Comparison of ENCODE assay signal across 10 cellular contexts in genomic region chr5:119398713-119399492, GRCh38. TPM values are rescaled to one million over a fixed set of nuclear protein-coding genes. Genes with fewer than 3 reads are reported as not detected.
DNase-seq lines count a peak whose midpoint lies in the region; ATAC-seq and TF ChIP-seq lines count a peak whose summit lies in the region.
"Had no signal": no experiment of that assay in that cellular context is flagged by ENCODE, and none has a peak within 500 bp of the region (broad histone marks: within the 10 kb centered on the region; RNA-seq: fewer than 3 reads in every experiment).

No MANE protein-coding gene starts in this region.

- H3K4me3 ChIP-seq in lung (no peak overlapping the region), upper lobe of left lung (no peak overlapping the region)
- H3K4me3 ChIP-seq: sigmoid colon had no signal

- no peak for ATAC-seq in lung (ENCODE audit: insufficient read depth, low FRiP score)
- peak; percentile 37 to 50 for ATAC-seq in upper lobe of left lung (ENCODE audit: low FRiP score in 2 of 2)
- ATAC-seq in HG03457 (IDR thresholded peaks at IDR 0.05; ENCODE audit: unreplicated experiment): no peak
- ATAC-seq in GM19035 (IDR thresholded peaks at IDR 0.05; ENCODE audit: unreplicated experiment): no peak
- ATAC-seq: activated CD8-positive, alpha-beta memory T cell treated with anti-CD3 and anti-CD28 coated beads, Interleukin-2, amount 10 ng/mL, durations not matched to agents 7 days and 5 days had no signal

- H3K9me3 Mint-ChIP-seq in activated T-cell treated with anti-CD3 and anti-CD28 coated beads, Interleukin-2, amount 50 U/mL, for 24 hours: peaks cover 2% of the 10 kb centered on the region

- H3K27ac ChIP-seq in lung (ENCODE audit: low read depth in 1 of 2, low read length in 1 of 2): peak overlapping the region in 1 of 2 donors; percentile 49
- H3K27ac ChIP-seq in upper lobe of left lung: no peak overlapping the region

- H3K36me3 Mint-ChIP-seq in activated T-cell treated with anti-CD3 and anti-CD28 coated beads, Interleukin-2, amount 50 U/mL, for 24 hours (ENCODE audit: low read depth): peaks cover 51% of the 10 kb centered on the region

- H3K27me3 ChIP-seq in lung (ENCODE audit: control insufficient read depth, insufficient read depth): no peaks in the 10 kb centered on the region
- H3K27me3 ChIP-seq in upper lobe of left lung: no peaks in the 10 kb centered on the region
- H3K27me3 ChIP-seq: sigmoid colon had no signal

- H3K27me3 Mint-ChIP-seq in activated T-cell treated with anti-CD3 and anti-CD28 coated beads, Interleukin-2, amount 50 U/mL, for 24 hours: no peaks in the 10 kb centered on the region
- H3K27me3 Mint-ChIP-seq: activated CD8-positive, alpha-beta memory T cell treated with anti-CD3 and anti-CD28 coated beads, Interleukin-2, amount 10 ng/mL, durations not matched to agents 7 days and 5 days had no signal

- H3K4me1 Mint-ChIP-seq in activated T-cell treated with anti-CD3 and anti-CD28 coated beads, Interleukin-2, amount 50 U/mL, for 24 hours (ENCODE audit: low read depth): peaks cover 82% of the 10 kb centered on the region

- no peaks in the 10 kb centered on the region for H3K36me3 ChIP-seq in lung (ENCODE audit: control insufficient read depth in 2 of 2, insufficient read depth in 2 of 2, low read length in 2 of 2)
- H3K36me3 ChIP-seq in upper lobe of left lung: no peaks in the 10 kb centered on the region
- H3K36me3 ChIP-seq: sigmoid colon had no signal

- no peak for TF ChIP-seq CTCF in lung (IDR thresholded peaks at IDR 0.05; ENCODE audit: control extremely low read depth, extremely low read depth)
- no peak for TF ChIP-seq CTCF in upper lobe of left lung (IDR thresholded peaks at IDR 0.05)

- 62 to 68% methylated on average over 13 of the region's 13 CpGs for WGBS in lung, 2 donors
- WGBS in upper lobe of left lung, 2 donors: 57 to 60% methylated on average over 13 of the region's 13 CpGs

- H3K27ac Mint-ChIP-seq in activated T-cell treated with anti-CD3 and anti-CD28 coated beads, Interleukin-2, amount 50 U/mL, for 24 hours: peak overlapping the region; percentile 96
- H3K27ac Mint-ChIP-seq: activated CD8-positive, alpha-beta memory T cell treated with anti-CD3 and anti-CD28 coated beads, Interleukin-2, amount 10 ng/mL, durations not matched to agents 7 days and 5 days had no signal

- peak in 2 of 4 donors; percentile 3 to 13 for TF ChIP-seq EP300 in upper lobe of left lung (IDR thresholded peaks at IDR 0.05)

- TF ChIP-seq POLR2A in upper lobe of left lung (IDR thresholded peaks at IDR 0.05): no peak

- no peak overlapping the region for H3K4me3 Mint-ChIP-seq in activated T-cell treated with anti-CD3 and anti-CD28 coated beads, Interleukin-2, amount 50 U/mL, for 24 hours
- H3K4me3 Mint-ChIP-seq: activated CD8-positive, alpha-beta memory T cell treated with anti-CD3 and anti-CD28 coated beads, Interleukin-2, amount 10 ng/mL, durations not matched to agents 7 days and 5 days had no signal

- H3K9me3 ChIP-seq in lung (ENCODE audit: control insufficient read depth in 2 of 2, insufficient read depth in 1 of 2, low read length in 1 of 2) (no peaks in the 10 kb centered on the region), upper lobe of left lung (no peaks in the 10 kb centered on the region)
- H3K9me3 ChIP-seq: sigmoid colon had no signal

- DNase-seq in activated T-cell treated with anti-CD3 and anti-CD28 coated beads, Interleukin-2, amount 50 U/mL, for 24 hours: no peak
- DNase-seq in activated T-cell treated with anti-CD3 and anti-CD28 coated beads, Interleukin-2, amount 50 U/mL, for 48 hours: no peak
- DNase-seq in cerebellar nuclear complex (lab: John Stamatoyannopoulos, UW) (peak; percentile 40 to 54), lung (ENCODE audit: low spot score) (peak; percentile 44), upper lobe of left lung (peak in 1 of 2 donors; percentile 48), OCI-M2 (lab: John Stamatoyannopoulos, UW; ENCODE audit: unreplicated experiment) (no peak)
- DNase-seq: activated CD8-positive, alpha-beta memory T cell treated with anti-CD3 and anti-CD28 coated beads, Interleukin-2, amount 10 ng/mL, durations not matched to agents 7 days and 5 days; sigmoid colon had no signal

- H3K4me1 ChIP-seq in lung (ENCODE audit: control insufficient read depth in 2 of 2, insufficient read depth in 2 of 2, low read length in 2 of 2): no peaks in the 10 kb centered on the region
- peaks cover 7 to 22% (median 14%) of the 10 kb centered on the region in 4 donors for H3K4me1 ChIP-seq in upper lobe of left lung

RNA-seq across cellular contexts. Expression of gene TNFAIP8, which starts 43.1 kb away (rescaled TPM):
- total RNA-seq in lung: 10 to 100 TPM; 18.5 to 52.6 TPM
- 10 to 100 TPM; 11.5 to 58.9 TPM for polyA plus RNA-seq in lung
- total RNA-seq in upper lobe of left lung: 10 to 100 TPM; 14.7 to 33.2 (median 19.7) TPM

RNA-seq across cellular contexts. Expression of gene HSD17B4, which starts 53.4 kb away (rescaled TPM):
- total RNA-seq in lung (100 to 1,000 TPM; 329 to 371 TPM), upper lobe of left lung (100 to 1,000 TPM; 240 to 430 (median 355) TPM)
- 100 to 1,000 TPM; 348 to 367 TPM for polyA plus RNA-seq in lung

Comparison
In these comparisons a context has a peak if more than half of its experiments do, and no peak if none do; other contexts are left out.
1. DNase-seq: peak in cerebellar nuclear complex (2 of 2) and lung (single experiment); none in activated T-cell treated with anti-CD3 and anti-CD28 coated beads, Interleukin-2, amount 50 U/mL, for 24 hours (single experiment), activated T-cell treated with anti-CD3 and anti-CD28 coated beads, Interleukin-2, amount 50 U/mL, for 48 hours (0 of 2) and OCI-M2 (single experiment).
2. ATAC-seq: peak in upper lobe of left lung (2 of 2); none in lung (single experiment), HG03457 (single experiment) and GM19035 (single experiment).